14 cellular contexts compared by ENCODE assay signal in genomic region chr16:17282247-17282646, GRCh38.
DNase-seq lines count a peak whose midpoint lies in the region; ATAC-seq and TF ChIP-seq lines count a peak whose summit lies in the region.
"Had no signal": no experiment of that assay in that cellular context is flagged by ENCODE, and none has a peak within 500 bp of the region (broad histone marks: within the 10 kb centered on the region; RNA-seq: fewer than 3 reads in every experiment).

No MANE protein-coding gene starts in this region.

- H3K9me3 Mint-ChIP-seq in stimulated activated memory B cell treated with anti-CD40 and anti-IgM and Interleukin-4, amounts not matched to agents 10 μg/mL and 1 μg/mL and 100 μg/mL, for 72 hours = no peaks in the 10 kb centered on the region
- H3K9me3 Mint-ChIP-seq in osteocyte (ENCODE audit: unreplicated experiment) = no peaks in the 10 kb centered on the region
- H3K9me3 Mint-ChIP-seq: T-cell had no signal

- H3K4me3 Mint-ChIP-seq in stimulated activated memory B cell treated with anti-CD40 and anti-IgM and Interleukin-4, amounts not matched to agents 10 μg/mL and 1 μg/mL and 100 μg/mL, for 72 hours = peak overlapping the region; percentile 9
- no peak overlapping the region for H3K4me3 Mint-ChIP-seq in osteocyte (ENCODE audit: unreplicated experiment)
- H3K4me3 Mint-ChIP-seq: T-cell had no signal

- TF ChIP-seq CTCF in GM10266 (IDR thresholded peaks at IDR 0.05; ENCODE audit: control insufficient read depth, insufficient read depth, low read depth, missing control alignments) (no peak), GM20000 (IDR thresholded peaks at IDR 0.05; ENCODE audit: extremely low read depth, missing control alignments) (no peak), osteocyte (IDR thresholded peaks at IDR 0.05) (no peak)

- H3K36me3 Mint-ChIP-seq in stimulated activated memory B cell treated with anti-CD40 and anti-IgM and Interleukin-4, amounts not matched to agents 10 μg/mL and 1 μg/mL and 100 μg/mL, for 72 hours = peaks cover 3% of the 10 kb centered on the region
- H3K36me3 Mint-ChIP-seq in osteocyte (ENCODE audit: unreplicated experiment) = no peaks in the 10 kb centered on the region

- no peaks in the 10 kb centered on the region for H3K27me3 Mint-ChIP-seq in stimulated activated memory B cell treated with anti-CD40 and anti-IgM and Interleukin-4, amounts not matched to agents 10 μg/mL and 1 μg/mL and 100 μg/mL, for 72 hours
- H3K27me3 Mint-ChIP-seq in osteocyte (ENCODE audit: unreplicated experiment) = no peaks in the 10 kb centered on the region
- H3K27me3 Mint-ChIP-seq: T-cell had no signal

- peak; percentile 67 for ATAC-seq in stimulated activated memory B cell treated with anti-CD40 and anti-IgM and Interleukin-4, amounts not matched to agents 10 μg/mL and 1 μg/mL and 100 μg/mL, for 72 hours
- no peak for ATAC-seq in GM18519 (IDR thresholded peaks at IDR 0.05; ENCODE audit: low FRiP score, unreplicated experiment)
- ATAC-seq: Panc1, T-cell had no signal

- DNase-seq in GM10266 (ENCODE audit: extremely low spot score) (peak; percentile 38), GM20000 (ENCODE audit: low spot score) (peak; percentile 35), UCSD-AML1 (lab: John Stamatoyannopoulos, UW; ENCODE audit: unreplicated experiment) (peak; percentile 40), osteocyte (ENCODE audit: extremely low spot score, unreplicated experiment) (no peak)
- DNase-seq in stimulated activated CD4-positive, alpha-beta T cell treated with anti-CD3 and anti-CD28 coated beads, Interleukin-1b, Interleukin-23, amount 100 ng/mL, for 48 hours = no peak
- DNase-seq: DMS79 treated with DMSO at 0.1 percent for 48 hours, MV-4-11, NCI-H1417, NCI-H1930, Right ventricle myocardium superior, T-cell had no signal

- H3K27ac Mint-ChIP-seq in stimulated activated memory B cell treated with anti-CD40 and anti-IgM and Interleukin-4, amounts not matched to agents 10 μg/mL and 1 μg/mL and 100 μg/mL, for 72 hours = no peak overlapping the region
- H3K27ac Mint-ChIP-seq in osteocyte (ENCODE audit: unreplicated experiment) = no peak overlapping the region
- H3K27ac Mint-ChIP-seq: T-cell had no signal

- peaks cover 75% of the 10 kb centered on the region for H3K4me1 Mint-ChIP-seq in stimulated activated memory B cell treated with anti-CD40 and anti-IgM and Interleukin-4, amounts not matched to agents 10 μg/mL and 1 μg/mL and 100 μg/mL, for 72 hours
- H3K4me1 Mint-ChIP-seq in osteocyte (ENCODE audit: unreplicated experiment) = peaks cover 2% of the 10 kb centered on the region

Comparison
In these comparisons a context has a peak if more than half of its experiments do, and no peak if none do; other contexts are left out.
1. DNase-seq: peak in GM10266 (single experiment), GM20000 (single experiment) and UCSD-AML1 (single experiment); none in stimulated activated CD4-positive, alpha-beta T cell treated with anti-CD3 and anti-CD28 coated beads, Interleukin-1b, Interleukin-23, amount 100 ng/mL, for 48 hours (single experiment) and osteocyte (single experiment).